8 cellular contexts compared by ENCODE assay signal in genomic region chr11:77821349-77821851, GRCh38. TPM values are rescaled to one million over a fixed set of nuclear protein-coding genes. Genes with fewer than 3 reads are reported as not detected.
DNase-seq lines count a peak whose midpoint lies in the region; ATAC-seq, FAIRE-seq and TF ChIP-seq lines count a peak whose summit lies in the region.

No MANE protein-coding gene starts in this region.

- H3K27ac ChIP-seq in PC-3 (ENCODE audit: low read length) (no peak overlapping the region), GM12878 (ENCODE audit: control insufficient read depth, insufficient read depth) (no peak overlapping the region)

- POLR2A ChIA-PET in PC-3 (lab: Charles Lee; ENCODE audit: unreplicated experiment) (no interaction called here), GM12878 (lab: Charles Lee) (interaction anchor here (0.6 kb wide), 1 partner anchor 685 kb away, joined by 3 read pairs; no protein-coding TSS in a partner anchor)

- no TSS peak for BruUV-seq in PC-3 (replicated peaks; lab: Mats Ljungman, UMichigan)
- BruUV-seq in GM12878 (replicated peaks; lab: Mats Ljungman, UMichigan) = TSS peak; percentile 57

- no peaks in the 10 kb centered on the region for H3K9me3 ChIP-seq in PC-3 (ENCODE audit: low read length)
- H3K9me3 ChIP-seq in GM12878 (replicated peaks; ENCODE audit: control insufficient read depth, insufficient read depth, low read length) = no peaks in the 10 kb centered on the region; the same call in 2 of the 3 replicates
- no peaks in the 10 kb centered on the region for H3K9me3 ChIP-seq in iPS-15b (ENCODE audit: control insufficient read depth, insufficient read depth, low read length)

- H3K36me3 ChIP-seq in PC-3 (ENCODE audit: low read depth, low read length) (no peaks in the 10 kb centered on the region), GM12878 (ENCODE audit: control insufficient read depth in 2 of 2, insufficient read depth in 2 of 2, low read length in 1 of 2) (no peaks in the 10 kb centered on the region), iPS-15b (ENCODE audit: control insufficient read depth, insufficient read depth, low read length) (no peaks in the 10 kb centered on the region)

- TF ChIP-seq POLR2A in GM12878 (IDR thresholded peaks at IDR 0.05; ENCODE audit: low read depth, low read length) = no peak

- no peaks in the 10 kb centered on the region for H3F3A ChIP-seq in PC-3 (ENCODE audit: low read length, unreplicated experiment)

- no peak for TF ChIP-seq RAD21 in GM12878 (IDR thresholded peaks at IDR 0.05; ENCODE audit: insufficient read depth, low read depth, low read length)

- H3K27me3 ChIP-seq in PC-3 (ENCODE audit: low read length) = no peaks in the 10 kb centered on the region
- H3K27me3 ChIP-seq in GM12878 (replicated peaks in 1 of 2; ENCODE audit: control insufficient read depth in 2 of 2, insufficient read depth in 2 of 2, low read length in 1 of 2) = no peaks in the 10 kb centered on the region
- no peaks in the 10 kb centered on the region for H3K27me3 ChIP-seq in iPS-15b (ENCODE audit: control insufficient read depth, insufficient read depth, low read length)

- peaks cover 9% of the 10 kb centered on the region for H4K20me1 ChIP-seq in PC-3 (ENCODE audit: low read length)
- H4K20me1 ChIP-seq in GM12878 (ENCODE audit: control insufficient read depth, insufficient read depth) = no peaks in the 10 kb centered on the region

- H3K4me1 ChIP-seq in PC-3 (ENCODE audit: insufficient read depth, low read length) (peaks cover 17% of the 10 kb centered on the region; the same call in 1 of the 2 replicates), GM12878 (ENCODE audit: control insufficient read depth, insufficient read depth, low read length) (peaks cover 3% of the 10 kb centered on the region; the same call in 1 of the 2 replicates), iPS-15b (ENCODE audit: control insufficient read depth, insufficient read depth, low read length) (no peaks in the 10 kb centered on the region)

- intact Hi-C loops in PC-3 (cut with micrococcal nuclease) = loop anchor here (1.0 kb wide), 1 partner anchor 184 kb away; the partner anchor contains the start of gene CLNS1A
- intact Hi-C loops in GM12878 (cut with micrococcal nuclease; ENCODE audit: unreplicated experiment) = loop anchor here (2.0 to 5.0 kb wide), 3 partner anchors 44 to 185 kb away; partner anchors contain the start of genes CLNS1A and INTS4

- FAIRE-seq in GM12878 (lab: Jason Lieb, UNC) = no peak

- peak; percentile 12 for ATAC-seq in PC-3
- no peak for ATAC-seq in GM12878
- ATAC-seq in HG03097 (IDR thresholded peaks at IDR 0.05; ENCODE audit: low FRiP score, unreplicated experiment) = no peak
- no peak for ATAC-seq in HG03095 (IDR thresholded peaks at IDR 0.05; ENCODE audit: unreplicated experiment)

- RAD21 ChIA-PET in GM12878 (lab: Charles Lee; ENCODE audit: unreplicated experiment) = no interaction called here

- TF ChIP-seq EP300 in GM12878 (IDR thresholded peaks at IDR 0.05; ENCODE audit: borderline replicate concordance in 1 of 2, control insufficient read depth in 1 of 2, low read depth in 2 of 2, low read length in 2 of 2) = no peak

- in situ Hi-C loops in GM12878 (cut with MboI) = no loop called here

- H3K4me3 ChIP-seq in PC-3 (ENCODE audit: low read length) = peak overlapping the region; percentile 97
- peak overlapping the region; percentile 97 for H3K4me3 ChIP-seq in GM12878
- peak overlapping the region; percentile 95 for H3K4me3 ChIP-seq in iPS-15b (ENCODE audit: low read depth, low read length)
- peak overlapping the region; percentile 96 for H3K4me3 ChIP-seq in skeletal muscle cell (ENCODE audit: low read depth, low read length)

- CTCF ChIA-PET in PC-3 (lab: Charles Lee) (interaction anchor here (0.5 kb wide), 1 partner anchor 225 kb away, joined by 3 read pairs; no protein-coding TSS in a partner anchor), GM12878 (lab: Yijun Ruan, JAX) (no interaction called here)

- no peaks in the 10 kb centered on the region for H3K9me2 ChIP-seq in PC-3 (replicated peaks; ENCODE audit: low read length)

- TF ChIP-seq CTCF in PC-3 (conservative IDR thresholded peaks at IDR 0.05; ENCODE audit: low read depth, low read length) = no peak
- no peak for TF ChIP-seq CTCF in GM12878 (IDR thresholded peaks at IDR 0.05 in 2 of 3, conservative IDR thresholded peaks at IDR 0.05 in 1 of 3; ENCODE audit: control insufficient read depth in 2 of 3, extremely low read depth in 1 of 3, insufficient read depth in 1 of 3, low read depth in 3 of 3, low read length in 3 of 3)

- 0% methylated on average over 16 of the region's 16 CpGs for WGBS in GM12878 (ENCODE audit: insufficient coverage, insufficient replicate concordance, low lambda C conversion rate, missing lambda C conversion rate)

- H3K79me2 ChIP-seq in PC-3 (ENCODE audit: low read length) (peaks cover 41% of the 10 kb centered on the region), GM12878 (ENCODE audit: control insufficient read depth, insufficient read depth, low read length) (peaks cover 41% of the 10 kb centered on the region)

- peak overlapping the region; percentile 61 for H3K9ac ChIP-seq in PC-3 (ENCODE audit: low read length)
- peak overlapping the region; percentile 72 for H3K9ac ChIP-seq in GM12878 (ENCODE audit: control insufficient read depth, insufficient read depth, low read length)
- H3K9ac ChIP-seq in iPS-15b (ENCODE audit: low read depth, low read length) = peak overlapping the region; percentile 81

- peak overlapping the region; percentile 84 for H3K4me2 ChIP-seq in PC-3 (ENCODE audit: low read length)
- peak overlapping the region; percentile 97 for H3K4me2 ChIP-seq in GM12878 (ENCODE audit: control insufficient read depth, insufficient read depth)

- SMC1A ChIA-PET in GM12878 (lab: Charles Lee; ENCODE audit: uncharacterized antibody, unreplicated experiment) = no interaction called here

- H2AFZ ChIP-seq in PC-3 (ENCODE audit: low read length) = peak overlapping the region; percentile 86
- H2AFZ ChIP-seq in GM12878 (ENCODE audit: control insufficient read depth, low read depth, low read length) = peak overlapping the region; percentile 92

- DNase-seq in DMS79 (lab: John Stamatoyannopoulos, UW) = peak; percentile 32
- DNase-seq in DMS79 treated with DMSO at 0.1 percent for 48 hours (lab: John Stamatoyannopoulos, UW) = no peak
- DNase-seq in PC-3 = peak; percentile 31
- no peak for DNase-seq in GM12878 (ENCODE audit: low read depth, low spot score)
- no peak for DNase-seq in skeletal muscle cell (ENCODE audit: low read depth)

TF ChIP-seq in GM12878, 131 proteins besides CTCF, POLR2A, EP300 and RAD21 (continues in another document):
- TF ChIP-seq NFYA (IDR thresholded peaks at IDR 0.05; ENCODE audit: borderline replicate concordance, low read depth, low read length) = no peak
- no peak for TF ChIP-seq CHD4 (IDR thresholded peaks at IDR 0.05)
- no peak for TF ChIP-seq MXI1 (IDR thresholded peaks at IDR 0.05; ENCODE audit: low read depth, low read length)
- TF ChIP-seq BCL11A (IDR thresholded peaks at IDR 0.05; ENCODE audit: low read depth, low read length) = no peak
- no peak for TF ChIP-seq TAF1 (IDR thresholded peaks at IDR 0.05; ENCODE audit: borderline replicate concordance, low read depth, low read length)
- TF ChIP-seq MEF2A (IDR thresholded peaks at IDR 0.05; ENCODE audit: insufficient read depth, low read depth, low read length) = no peak
- no peak for TF ChIP-seq FOXK2 (IDR thresholded peaks at IDR 0.05)

RNA-seq across cellular contexts. Expression of gene AAMDC, which starts 0.5 kb away (rescaled TPM):
- total RNA-seq in PC-3 (2014; rRNA removed) (14.4 and 18.0 TPM in 2 replicates), GM12878 (2014; rRNA removed) (6.1 and 6.7 TPM in 2 replicates), GM12878 (2014; rRNA removed; fragmentation: Illumina TruSeq; extraction: Trizol) (8.4 and 9.8 TPM in 2 replicates), GM12878 (2021) (4.3 and 6.2 TPM in 2 replicates)
- total RNA-seq in GM12878 (2013; cell fraction: nucleolus; rRNA removed) = 1.9 and 2.3 TPM in 2 replicates
- 32.2 TPM for polyA plus RNA-seq in GM12878 (2011; ENCODE audit: low read depth)
- polyA plus RNA-seq in GM12878 (2011; rRNA removed) (3.7 and 4.4 TPM in 2 replicates), GM12878 (2014; fragmentation: Illumina TruSeq; extraction: Trizol) (2.4 and 8.3 TPM in 2 replicates), GM12878 (2014; fragmentation: Nextera tagmentation; extraction: Ambion mirVana) (10 to 100 TPM; 37.1 to 38.3 TPM), GM12878 (2014; rRNA removed) (11.3 and 13.9 TPM in 2 replicates), GM12878 (2016; fragmentation: Nextera tagmentation; extraction: Ambion mirVana) (10 to 100 TPM; 18.6 to 26.0 TPM)
- polyA plus RNA-seq in GM12878 (2011; cell fraction: cytosol; rRNA removed) = 2.8 and 3.0 TPM in 2 replicates
- polyA plus RNA-seq in GM12878 (2011; cell fraction: nucleus; rRNA removed) = 2.2 and 2.4 TPM in 2 replicates
- 16.9 and 19.8 TPM in 2 replicates for polyA plus RNA-seq in GM12878 (2012)
- polyA minus RNA-seq in GM12878 (2011; rRNA and poly(A)+ RNA removed) = 2.1 TPM in 1 of 2 replicates, not detected in the other
- not detected in 2 replicates for polyA minus RNA-seq in GM12878 (2011; cell fraction: cytosol; rRNA and poly(A)+ RNA removed)
- not detected in 2 replicates for polyA minus RNA-seq in GM12878 (2011; cell fraction: nucleus; rRNA and poly(A)+ RNA removed)

RNA-seq across cellular contexts. Expression of gene RSF1, which starts 0.9 kb away (rescaled TPM):
- total RNA-seq in PC-3 (2014; rRNA removed) (30.0 and 58.7 TPM in 2 replicates), GM12878 (2014; rRNA removed) (24.4 and 30.9 TPM in 2 replicates), GM12878 (2014; rRNA removed; fragmentation: Illumina TruSeq; extraction: Trizol) (34.6 and 36.7 TPM in 2 replicates), GM12878 (2021) (36.7 and 39.9 TPM in 2 replicates)
- total RNA-seq in GM12878 (2013; cell fraction: nucleolus; rRNA removed) = 126 and 128 TPM in 2 replicates
- polyA plus RNA-seq in GM12878 (2011; ENCODE audit: low read depth) = 8.0 TPM
- polyA plus RNA-seq in GM12878 (2011; rRNA removed) (22.8 and 24.6 TPM in 2 replicates), GM12878 (2014; fragmentation: Illumina TruSeq; extraction: Trizol) (42.9 and 54.2 TPM in 2 replicates), GM12878 (2014; fragmentation: Nextera tagmentation; extraction: Ambion mirVana) (10 to 100 TPM in 1 of 2 experiments, 1 to 10 TPM in 1; 9.0 to 25.4 TPM), GM12878 (2014; rRNA removed) (11.5 and 16.4 TPM in 2 replicates), GM12878 (2016; fragmentation: Nextera tagmentation; extraction: Ambion mirVana) (10 to 100 TPM; 38.7 to 45.3 TPM)
- 15.5 and 18.0 TPM in 2 replicates for polyA plus RNA-seq in GM12878 (2011; cell fraction: cytosol; rRNA removed)
- 19.7 and 37.1 TPM in 2 replicates for polyA plus RNA-seq in GM12878 (2011; cell fraction: nucleus; rRNA removed)
- 29.0 and 30.4 TPM in 2 replicates for polyA plus RNA-seq in GM12878 (2012)
- 26.5 and 43.7 TPM in 2 replicates for polyA minus RNA-seq in GM12878 (2011; rRNA and poly(A)+ RNA removed)
- 15.8 and 19.6 TPM in 2 replicates for polyA minus RNA-seq in GM12878 (2011; cell fraction: cytosol; rRNA and poly(A)+ RNA removed)
- 19.6 and 29.3 TPM in 2 replicates for polyA minus RNA-seq in GM12878 (2011; cell fraction: nucleus; rRNA and poly(A)+ RNA removed)

Comparison
In these comparisons a context has a peak if more than half of its experiments do, and no peak if none do; other contexts are left out.
1. DNase-seq: peak in DMS79 (single experiment) and PC-3 (single experiment); none in DMS79 treated with DMSO at 0.1 percent for 48 hours (single experiment), GM12878 (single experiment) and skeletal muscle cell (single experiment).
2. Peak in every context shown above with its lines, with median percentiles within 50 percentile points of each other: H3K4me3 ChIP-seq and H3K9ac ChIP-seq.